Comparison of ENCODE assay signal across 21 cellular contexts in genomic region chr1:8404450-8405370, GRCh38.
DNase-seq lines count a peak whose midpoint lies in the region; ATAC-seq and TF ChIP-seq lines count a peak whose summit lies in the region.
"Had no signal": no experiment of that assay in that cellular context is flagged by ENCODE, and none has a peak within 500 bp of the region (broad histone marks: within the 10 kb centered on the region; RNA-seq: fewer than 3 reads in every experiment).

No MANE protein-coding gene starts in this region.

- ATAC-seq in right cardiac atrium (no peak), naive B cell (ENCODE audit: low read depth in 2 of 2) (no peak), upper lobe of left lung (ENCODE audit: low FRiP score in 2 of 2) (no peak), HG03135 (IDR thresholded peaks at IDR 0.05; ENCODE audit: unreplicated experiment) (no peak)
- ATAC-seq: activated T-cell treated with anti-CD3 and anti-CD28 coated beads, Interleukin-2, amount 50 U/mL, for 4 hours; esophagus mucosa; left colon; natural killer cell had no signal

- TF ChIP-seq CTCF in left ventricle myocardium inferior (IDR thresholded peaks at IDR 0.05; ENCODE audit: borderline replicate concordance) (no peak), upper lobe of left lung (IDR thresholded peaks at IDR 0.05) (no peak)

- H3K9me3 ChIP-seq in left ventricle myocardium inferior (replicated peaks) (no peaks in the 10 kb centered on the region), right cardiac atrium (ENCODE audit: control insufficient read depth, low read length) (no peaks in the 10 kb centered on the region), upper lobe of left lung (no peaks in the 10 kb centered on the region)
- no peaks in the 10 kb centered on the region for H3K9me3 ChIP-seq in effector memory CD4-positive, alpha-beta T cell (ENCODE audit: control insufficient read depth, low read length)
- H3K9me3 ChIP-seq: MG63 had no signal

- no peak for TF ChIP-seq POLR2A in upper lobe of left lung (IDR thresholded peaks at IDR 0.05)

- no peak for TF ChIP-seq EP300 in upper lobe of left lung (IDR thresholded peaks at IDR 0.05)

- peaks cover 38% of the 10 kb centered on the region for H3K36me3 ChIP-seq in left ventricle myocardium inferior
- peaks cover 0 to 41% (median 6%) of the 10 kb centered on the region in 4 donors for H3K36me3 ChIP-seq in upper lobe of left lung
- H3K36me3 ChIP-seq in effector memory CD4-positive, alpha-beta T cell (ENCODE audit: control insufficient read depth, insufficient read depth, low read length): peaks cover 5% of the 10 kb centered on the region

- H3K4me1 ChIP-seq in left ventricle myocardium inferior: peaks cover 89% of the 10 kb centered on the region
- H3K4me1 ChIP-seq in right cardiac atrium (ENCODE audit: control insufficient read depth, insufficient read depth, low read length): peaks cover 20% of the 10 kb centered on the region
- H3K4me1 ChIP-seq in upper lobe of left lung: peaks cover 34 to 40% (median 39%) of the 10 kb centered on the region in 4 donors
- H3K4me1 ChIP-seq in effector memory CD4-positive, alpha-beta T cell (ENCODE audit: control insufficient read depth, insufficient read depth, low read length, poor library complexity, severe bottlenecking): peaks cover 31% of the 10 kb centered on the region

- H3K36me3 Mint-ChIP-seq in activated naive CD8-positive, alpha-beta T cell treated with anti-CD3 and anti-CD28 coated beads for 36 hours: peaks cover 25% of the 10 kb centered on the region
- H3K36me3 Mint-ChIP-seq in naive B cell: peaks cover 0 to 17% of the 10 kb centered on the region in 2 donors
- H3K36me3 Mint-ChIP-seq: natural killer cell had no signal

- DNase-seq in left ventricle myocardium inferior: no peak
- DNase-seq in right cardiac atrium: no peak
- DNase-seq in activated naive CD8-positive, alpha-beta T cell treated with anti-CD3 and anti-CD28 coated beads for 36 hours: no peak
- no peak for DNase-seq in naive B cell
- no peak for DNase-seq in upper lobe of left lung
- DNase-seq in NCI-H446 treated with DMSO at 0.1 percent for 48 hours (lab: John Stamatoyannopoulos, UW): no peak
- no peak for DNase-seq in effector memory CD4-positive, alpha-beta T cell
- DNase-seq: activated CD4-positive, CD25-positive, alpha-beta regulatory T cell treated with anti-CD3 and anti-CD28 coated beads, Interleukin-2, amount 50 U/mL, for 72 hours; activated T-cell treated with anti-CD3 and anti-CD28 coated beads, Interleukin-2, amount 50 U/mL, for 4 hours; AML-193; aorta; DMS79 treated with DMSO at 0.1 percent for 48 hours; GM23248; hippocampal formation; left colon; MG63; natural killer cell; NCI-H2081 treated with DMSO at 0.1 percent for 48 hours; NCI-H774 had no signal

- H3K9me3 Mint-ChIP-seq in activated naive CD8-positive, alpha-beta T cell treated with anti-CD3 and anti-CD28 coated beads for 36 hours: no peaks in the 10 kb centered on the region
- H3K9me3 Mint-ChIP-seq in naive B cell: no peaks in the 10 kb centered on the region
- H3K9me3 Mint-ChIP-seq: activated T-cell treated with anti-CD3 and anti-CD28 coated beads, Interleukin-2, amount 50 U/mL, for 4 hours; natural killer cell had no signal

- no peaks in the 10 kb centered on the region for H3K27me3 Mint-ChIP-seq in activated naive CD8-positive, alpha-beta T cell treated with anti-CD3 and anti-CD28 coated beads for 36 hours
- H3K27me3 Mint-ChIP-seq in naive B cell: no peaks in the 10 kb centered on the region

- peak overlapping the region; percentile 98 for H3K27ac ChIP-seq in left ventricle myocardium inferior (replicated peaks)
- no peak overlapping the region for H3K27ac ChIP-seq in right cardiac atrium (ENCODE audit: low read length)
- peak overlapping the region; percentile 2 to 67 (median 15) for H3K27ac ChIP-seq in upper lobe of left lung
- H3K27ac ChIP-seq in effector memory CD4-positive, alpha-beta T cell (ENCODE audit: insufficient read depth, low read length, poor library complexity, severe bottlenecking): no peak overlapping the region
- H3K27ac ChIP-seq: GM23248 had no signal

- intact Hi-C loops in left ventricle myocardium inferior (cut with micrococcal nuclease) (no loop called here), right cardiac atrium (cut with DNase I) (no loop called here)

- no peak overlapping the region for H3K4me3 Mint-ChIP-seq in activated naive CD8-positive, alpha-beta T cell treated with anti-CD3 and anti-CD28 coated beads for 36 hours
- no peak overlapping the region for H3K4me3 Mint-ChIP-seq in naive B cell
- H3K4me3 Mint-ChIP-seq: activated T-cell treated with anti-CD3 and anti-CD28 coated beads, Interleukin-2, amount 50 U/mL, for 4 hours; natural killer cell had no signal

- H3K4me3 ChIP-seq in left ventricle myocardium inferior (no peak overlapping the region), right cardiac atrium (ENCODE audit: low read length) (no peak overlapping the region), upper lobe of left lung (no peak overlapping the region)
- H3K4me3 ChIP-seq in effector memory CD4-positive, alpha-beta T cell (ENCODE audit: insufficient read depth, low read depth, low read length, poor library complexity, severe bottlenecking): no peak overlapping the region
- H3K4me3 ChIP-seq: GM23248, MG63 had no signal

- WGBS in right cardiac atrium: 88% methylated on average over 10 of the region's 10 CpGs
- WGBS in upper lobe of left lung, 2 donors: 77 to 81% methylated on average over 10 of the region's 10 CpGs

- H3K27me3 ChIP-seq in left ventricle myocardium inferior (ENCODE audit: low read depth) (no peaks in the 10 kb centered on the region), right cardiac atrium (ENCODE audit: control insufficient read depth, insufficient read depth) (no peaks in the 10 kb centered on the region), upper lobe of left lung (no peaks in the 10 kb centered on the region)
- no peaks in the 10 kb centered on the region for H3K27me3 ChIP-seq in effector memory CD4-positive, alpha-beta T cell (replicated peaks; ENCODE audit: control insufficient read depth, insufficient read depth, low read length, poor library complexity, severe bottlenecking)
- H3K27me3 ChIP-seq: MG63 had no signal

- H3K27ac Mint-ChIP-seq in activated naive CD8-positive, alpha-beta T cell treated with anti-CD3 and anti-CD28 coated beads for 36 hours: peak overlapping the region; percentile 47
- H3K27ac Mint-ChIP-seq in naive B cell: peak overlapping the region in 4 of 6 donors; percentile 15 to 64 (median 32)
- H3K27ac Mint-ChIP-seq: natural killer cell had no signal

- H3K4me1 Mint-ChIP-seq in activated naive CD8-positive, alpha-beta T cell treated with anti-CD3 and anti-CD28 coated beads for 36 hours: peaks cover 34% of the 10 kb centered on the region
- peaks cover 20 to 34% (median 28%) of the 10 kb centered on the region in 3 donors for H3K4me1 Mint-ChIP-seq in naive B cell

Comparison
In these comparisons a context has a peak if more than half of its experiments do, and no peak if none do; other contexts are left out.
1. H3K27ac ChIP-seq: peak in left ventricle myocardium inferior (single experiment) and upper lobe of left lung (4 of 4); none in right cardiac atrium (single experiment) and effector memory CD4-positive, alpha-beta T cell (single experiment).